Comparison of ENCODE assay signal across 3 cellular contexts in genomic region chrX:138873640-138874039, GRCh38.
DNase-seq lines count a peak whose midpoint lies in the region; ATAC-seq, FAIRE-seq and TF ChIP-seq lines count a peak whose summit lies in the region.
"Not testable (repeated sequence)": the region's sequence is repeated elsewhere in the genome, so short reads cannot be mapped to it uniquely, and the experiment has no call there.

No MANE protein-coding gene starts in this region.

- H3K36me3 Mint-ChIP-seq in dendritic cell treated with granulocyte-macrophage colony-stimulating factor and Interleukin-4, amounts not matched to agents 40 ng/mL and 50 ng/mL, for 4 days (ENCODE audit: low read depth), result not testable (repeated sequence)

- peaks cover 18% of the 10 kb centered on the region for H3K4me1 Mint-ChIP-seq in dendritic cell treated with granulocyte-macrophage colony-stimulating factor and Interleukin-4, amounts not matched to agents 40 ng/mL and 50 ng/mL, for 4 days (ENCODE audit: low read depth)

- TF ChIP-seq CTCF in HEK293 (tag by site-specific recombination; IDR thresholded peaks at IDR 0.05); K562 (IDR thresholded peaks at IDR 0.05 in 2 of 3, conservative IDR thresholded peaks at IDR 0.05 in 1 of 3; ENCODE audit: insufficient read depth in 2 of 3, low read depth in 1 of 3, low read length in 3 of 3): not testable (repeated sequence)

- not testable (repeated sequence) for ATAC-seq in K562

- not testable (repeated sequence) for BruUV-seq in K562 (replicated peaks; lab: Mats Ljungman, UMichigan)

- H3K4me3 Mint-ChIP-seq in dendritic cell treated with granulocyte-macrophage colony-stimulating factor and Interleukin-4, amounts not matched to agents 40 ng/mL and 50 ng/mL, for 4 days, result not testable (repeated sequence)

- WGBS in K562 (ENCODE audit: insufficient coverage, low coverage, missing lambda C conversion rate), result 66% methylated on average over 3 of the region's 6 CpGs

- H3K4me2 ChIP-seq in K562 (ENCODE audit: insufficient read depth, low read length), result not testable (repeated sequence)

- not testable (repeated sequence) for TF ChIP-seq RAD21 in K562 (CRISPR knock-in tag; conservative IDR thresholded peaks at IDR 0.05 in 1 of 2, IDR thresholded peaks at IDR 0.05 in 1 of 2)

- H3K9ac ChIP-seq in K562 (ENCODE audit: insufficient read depth in 1 of 2, low read depth in 2 of 2, low read length in 2 of 2), result not testable (repeated sequence)

- not testable (repeated sequence) for H3K9me3 Mint-ChIP-seq in dendritic cell treated with granulocyte-macrophage colony-stimulating factor and Interleukin-4, amounts not matched to agents 40 ng/mL and 50 ng/mL, for 4 days

- H3K27me3 Mint-ChIP-seq in dendritic cell treated with granulocyte-macrophage colony-stimulating factor and Interleukin-4, amounts not matched to agents 40 ng/mL and 50 ng/mL, for 4 days, result not testable (repeated sequence)

- H3K27ac Mint-ChIP-seq in dendritic cell treated with granulocyte-macrophage colony-stimulating factor and Interleukin-4, amounts not matched to agents 40 ng/mL and 50 ng/mL, for 4 days, result peak overlapping the region; percentile 22

- not testable (repeated sequence) for H3K79me2 ChIP-seq in K562 (ENCODE audit: control insufficient read depth, insufficient read depth, low read length)

- H4K20me1 ChIP-seq in K562 (replicated peaks; ENCODE audit: control insufficient read depth, insufficient read depth, low read length), result not testable (repeated sequence)

- TF ChIP-seq EP300 in K562 (IDR thresholded peaks at IDR 0.05; ENCODE audit: low read length), result not testable (repeated sequence)

- not testable (repeated sequence) for H3K4me3 ChIP-seq in HEK293 (ENCODE audit: low read depth, low read length); K562

- H2AFZ ChIP-seq in K562 (ENCODE audit: low read depth, low read length), result not testable (repeated sequence)

- not testable (repeated sequence) for TF ChIP-seq POLR2A in K562 (conservative IDR thresholded peaks at IDR 0.05)

- not testable (repeated sequence) for DNase-seq in K562 (ENCODE audit: extremely low read depth in 1 of 4, low spot score in 3 of 4)

- intact Hi-C loops in K562 (cut with micrococcal nuclease); dendritic cell treated with granulocyte-macrophage colony-stimulating factor and Interleukin-4, amounts not matched to agents 40 ng/mL and 50 ng/mL, for 4 days (cut with micrococcal nuclease): not testable (repeated sequence)

- POLR2A ChIA-PET in HEK293 (lab: Yijun Ruan, JAX), result not testable (repeated sequence)
- POLR2A ChIA-PET in K562 (lab: Yijun Ruan, JAX), result interaction anchor here (0.8 kb wide), 1 partner anchor 591 kb away, joined by 3 read pairs; no protein-coding TSS in a partner anchor

- not testable (repeated sequence) for H3K4me1 ChIP-seq in HEK293 (ENCODE audit: control insufficient read depth, insufficient read depth, low read length); K562 (replicated peaks in 1 of 2; ENCODE audit: control insufficient read depth in 2 of 2, insufficient read depth in 2 of 2, low read length in 2 of 2)

- H3K9me3 ChIP-seq in HEK293 (ENCODE audit: control insufficient read depth, insufficient read depth, low read depth, low read length); K562 (replicated peaks; ENCODE audit: control insufficient read depth, insufficient read depth, low read depth, low read length): not testable (repeated sequence)

- H3K27me3 ChIP-seq in K562 (ENCODE audit: control insufficient read depth in 2 of 2, insufficient read depth in 2 of 2, low read length in 2 of 2), result not testable (repeated sequence)

- in situ Hi-C loops in K562 (cut with MboI), result not testable (repeated sequence)

- FAIRE-seq in K562 (lab: Jason Lieb, UNC), result not testable (repeated sequence)

- CTCF ChIA-PET in HEK293 (lab: Yijun Ruan, JAX), result interaction anchor here (0.5 kb wide), 1 partner anchor 46 kb away, joined by 3 read pairs; no protein-coding TSS in a partner anchor
- CTCF ChIA-PET in K562 (lab: Yijun Ruan, JAX; ENCODE audit: low intra/inter-chr PET ratio), result not testable (repeated sequence)

- H3K9me1 ChIP-seq in K562 (ENCODE audit: control insufficient read depth, insufficient read depth, low read length), result not testable (repeated sequence)

- not testable (repeated sequence) for H3K27ac ChIP-seq in HEK293 (ENCODE audit: extremely low read depth, low read depth, low read length); K562 (ENCODE audit: extremely low read depth, low read depth, low read length)

- H3K36me3 ChIP-seq in HEK293 (ENCODE audit: control insufficient read depth in 2 of 2, insufficient read depth in 1 of 2, low read length in 2 of 2); K562 (ENCODE audit: control insufficient read depth, insufficient read depth, low read length): not testable (repeated sequence)

TF ChIP-seq in HEK293, 187 proteins besides CTCF, POLR2A, EP300 and RAD21:
- peak; percentile 83 for TF ChIP-seq ZNF146 (tag by site-specific recombination; IDR thresholded peaks at IDR 0.05)
TF ChIP-seq in HEK293: peak in this region for 1; not testable (repeated sequence) for 186.

TF ChIP-seq in K562, 482 proteins besides CTCF, POLR2A, EP300 and RAD21:
- TF ChIP-seq ZNF146 (CRISPR knock-in tag; IDR thresholded peaks at IDR 0.05; ENCODE audit: unreplicated experiment), result peak; percentile 51
TF ChIP-seq in K562: peak in this region for 1; not testable (repeated sequence) for 481.
